ENCODE assay signal across 8 cellular contexts in genomic region chrX:38803286-38803608, GRCh38. TPM values are rescaled to one million over a fixed set of nuclear protein-coding genes. Genes with fewer than 3 reads are reported as not detected.
DNase-seq lines count a peak whose midpoint lies in the region; ATAC-seq and TF ChIP-seq lines count a peak whose summit lies in the region.

No MANE protein-coding gene starts in this region.

- no peaks in the 10 kb centered on the region for H3K4me1 ChIP-seq in suprapubic skin

- peaks cover 11% of the 10 kb centered on the region for H3K4me1 Mint-ChIP-seq in activated naive CD8-positive, alpha-beta T cell treated with anti-CD3 and anti-CD28 coated beads for 36 hours

- H3K4me3 ChIP-seq in suprapubic skin = peak overlapping the region; percentile 67

- H3K27me3 ChIP-seq in suprapubic skin = no peaks in the 10 kb centered on the region

- WGBS in suprapubic skin = 67% methylated on average over 2 of the region's 3 CpGs

- H3K27ac Mint-ChIP-seq in activated naive CD8-positive, alpha-beta T cell treated with anti-CD3 and anti-CD28 coated beads for 36 hours = peak overlapping the region; percentile 94

- TF ChIP-seq CTCF in suprapubic skin (IDR thresholded peaks at IDR 0.05) = no peak

- TF ChIP-seq POLR2A in suprapubic skin (IDR thresholded peaks at IDR 0.05) = no peak

- peak overlapping the region; percentile 95 for H3K4me3 Mint-ChIP-seq in activated naive CD8-positive, alpha-beta T cell treated with anti-CD3 and anti-CD28 coated beads for 36 hours

- H3K27me3 Mint-ChIP-seq in activated naive CD8-positive, alpha-beta T cell treated with anti-CD3 and anti-CD28 coated beads for 36 hours = peaks cover 8% of the 10 kb centered on the region

- ATAC-seq in left colon (no peak), HG03354 (IDR thresholded peaks at IDR 0.05; ENCODE audit: poor library complexity, severe bottlenecking, unreplicated experiment) (no peak)

- peak; percentile 4 for DNase-seq in stimulated activated CD4-positive, alpha-beta T cell treated with anti-CD3 and anti-CD28 coated beads, Interleukin-4, amount 100 ng/mL, for 24 hours
- DNase-seq in stimulated activated CD4-positive, alpha-beta T cell treated with anti-CD3 and anti-CD28 coated beads, Interleukin-15, amount 100 ng/mL, for 24 hours = no peak
- peak; percentile 3 for DNase-seq in activated naive CD8-positive, alpha-beta T cell treated with anti-CD3 and anti-CD28 coated beads for 36 hours
- DNase-seq in iris pigment epithelial cell (ENCODE audit: low read depth) = peak; percentile 10
- no peak for DNase-seq in suprapubic skin (ENCODE audit: low spot score in 2 of 2)
- no peak for DNase-seq in left colon
- DNase-seq in stimulated activated CD4-positive, alpha-beta T cell treated with anti-CD3 and anti-CD28 coated beads, Interleukin-1b, Interleukin-23, amount 100 ng/mL, for 48 hours = no peak

- intact Hi-C loops in left colon (cut with DNase I, micrococcal nuclease) = no loop called here

- H3K9me3 Mint-ChIP-seq in activated naive CD8-positive, alpha-beta T cell treated with anti-CD3 and anti-CD28 coated beads for 36 hours = no peaks in the 10 kb centered on the region

- no peak for TF ChIP-seq EP300 in suprapubic skin (IDR thresholded peaks at IDR 0.05)

- H3K27ac ChIP-seq in suprapubic skin = peak overlapping the region; percentile 94

- H3K36me3 ChIP-seq in suprapubic skin = no peaks in the 10 kb centered on the region

- no peaks in the 10 kb centered on the region for H3K9me3 ChIP-seq in suprapubic skin

- H3K36me3 Mint-ChIP-seq in activated naive CD8-positive, alpha-beta T cell treated with anti-CD3 and anti-CD28 coated beads for 36 hours = peaks cover 50% of the 10 kb centered on the region

RNA-seq across cellular contexts. Expression of gene MID1IP1, which starts 2.0 kb away (rescaled TPM):
- 100 to 1,000 TPM in 1 of 2 experiments, 10 to 100 TPM in 1; 97.4 to 103 TPM for total RNA-seq in activated naive CD8-positive, alpha-beta T cell treated with anti-CD3 and anti-CD28 coated beads for 36 hours
- 10 to 100 TPM; 25.9 to 57.1 (median 35.7) TPM for total RNA-seq in suprapubic skin
- total RNA-seq in left colon = 10 to 100 TPM; 33.3 to 34.0 TPM

Comparison
In these comparisons a context has a peak if more than half of its experiments do, and no peak if none do; other contexts are left out.
1. DNase-seq: peak in stimulated activated CD4-positive, alpha-beta T cell treated with anti-CD3 and anti-CD28 coated beads, Interleukin-4, amount 100 ng/mL, for 24 hours (single experiment), activated naive CD8-positive, alpha-beta T cell treated with anti-CD3 and anti-CD28 coated beads for 36 hours (single experiment) and iris pigment epithelial cell (single experiment); none in stimulated activated CD4-positive, alpha-beta T cell treated with anti-CD3 and anti-CD28 coated beads, Interleukin-15, amount 100 ng/mL, for 24 hours (single experiment), suprapubic skin (0 of 2), left colon (0 of 2) and stimulated activated CD4-positive, alpha-beta T cell treated with anti-CD3 and anti-CD28 coated beads, Interleukin-1b, Interleukin-23, amount 100 ng/mL, for 48 hours (single experiment).